11 cellular contexts compared by ENCODE assay signal in the genomic region with DNA sequence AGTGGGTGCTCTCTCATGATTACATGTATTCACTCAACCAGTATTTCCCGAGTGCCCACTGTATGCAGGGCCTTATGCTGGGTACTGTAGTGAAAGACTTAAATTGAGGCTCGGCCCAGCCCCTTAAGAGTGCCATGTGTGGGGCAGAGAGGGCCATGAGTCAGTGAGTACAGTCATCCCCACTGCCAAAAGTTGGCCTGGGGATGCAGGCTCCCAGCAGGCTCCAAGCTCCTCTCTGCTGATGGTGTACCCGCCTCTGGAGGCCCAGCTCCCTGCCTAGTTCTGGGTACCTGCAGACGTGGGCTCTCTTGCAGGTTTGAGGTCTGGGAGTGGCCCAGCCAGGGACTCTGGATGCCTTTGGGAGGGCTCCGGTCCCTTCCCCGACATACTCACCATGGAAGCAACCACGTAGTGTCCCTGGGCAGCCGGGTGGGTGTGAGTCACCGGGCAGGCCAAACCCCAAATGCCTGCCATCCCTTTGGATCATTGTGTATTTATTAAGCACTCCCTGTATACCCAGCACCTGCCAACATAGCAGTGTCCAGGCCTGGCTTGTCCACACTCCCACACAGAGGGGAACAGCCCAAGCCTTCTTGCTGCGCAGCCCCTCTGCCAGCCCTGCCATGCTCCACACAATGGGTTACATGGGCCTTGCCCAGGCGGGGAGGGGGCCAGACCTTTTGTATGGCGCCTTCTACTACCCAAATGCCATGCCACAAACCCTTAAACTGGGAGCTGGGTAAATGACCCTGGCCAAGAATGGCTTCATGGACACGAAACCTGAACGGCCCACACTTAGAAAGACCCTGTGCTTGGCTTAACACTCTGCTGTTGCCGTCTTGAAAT.
DNase-seq lines count a peak whose midpoint lies in the region; ATAC-seq and TF ChIP-seq lines count a peak whose summit lies in the region.
"Had no signal": no experiment of that assay in that cellular context is flagged by ENCODE, and none has a peak within 500 bp of the region (broad histone marks: within the 10 kb centered on the region; RNA-seq: fewer than 3 reads in every experiment).

No MANE protein-coding gene starts in this region.

- TF ChIP-seq POLR2A in thyroid gland (IDR thresholded peaks at IDR 0.05) = no peak

- no peak for DNase-seq in activated T-cell treated with anti-CD3 and anti-CD28 coated beads, Interleukin-2, amount 50 U/mL, for 24 hours
- DNase-seq in activated T-cell treated with anti-CD3 and anti-CD28 coated beads, Interleukin-2, amount 50 U/mL, for 1 hour = no peak
- DNase-seq in SK-N-MC (ENCODE audit: low read depth, low spot score) = no peak
- peak; percentile 74 for DNase-seq in fibroblast of mammary gland (ENCODE audit: low read depth)
- DNase-seq in thyroid gland = no peak
- DNase-seq in NCI-H345 treated with DMSO at 0.1 percent for 48 hours (lab: John Stamatoyannopoulos, UW; ENCODE audit: unreplicated experiment) = no peak
- DNase-seq in effector memory CD4-positive, alpha-beta T cell = no peak
- DNase-seq in mucosa of descending colon = no peak
- DNase-seq: NCI-H2081 had no signal

- H3K9me3 ChIP-seq in SK-N-MC (ENCODE audit: low read depth, low read length) (no peaks in the 10 kb centered on the region), thyroid gland (no peaks in the 10 kb centered on the region), mucosa of descending colon (no peaks in the 10 kb centered on the region)
- no peaks in the 10 kb centered on the region for H3K9me3 ChIP-seq in effector memory CD4-positive, alpha-beta T cell (ENCODE audit: control insufficient read depth, low read length)

- ATAC-seq in mucosa of descending colon = no peak

- peaks cover 40% of the 10 kb centered on the region for H3K4me1 Mint-ChIP-seq in activated T-cell treated with anti-CD3 and anti-CD28 coated beads, Interleukin-2, amount 50 U/mL, for 24 hours (ENCODE audit: low read depth)

- H3K27ac Mint-ChIP-seq in activated T-cell treated with anti-CD3 and anti-CD28 coated beads, Interleukin-2, amount 50 U/mL, for 24 hours = peak overlapping the region; percentile 29

- H3K4me3 ChIP-seq in SK-N-MC (no peak overlapping the region), fibroblast of mammary gland (ENCODE audit: control insufficient read depth, low read depth, low read length) (no peak overlapping the region), thyroid gland (replicated peaks in 1 of 3) (no peak overlapping the region), mucosa of descending colon (no peak overlapping the region)
- H3K4me3 ChIP-seq in effector memory CD4-positive, alpha-beta T cell (ENCODE audit: insufficient read depth, low read depth, low read length, poor library complexity, severe bottlenecking) = no peak overlapping the region
- H3K4me3 ChIP-seq: GM12878 had no signal

- peaks cover 31 to 53% of the 10 kb centered on the region in 2 donors for H3K4me1 ChIP-seq in thyroid gland
- H3K4me1 ChIP-seq in effector memory CD4-positive, alpha-beta T cell (ENCODE audit: control insufficient read depth, insufficient read depth, low read length, poor library complexity, severe bottlenecking) = peaks cover 10% of the 10 kb centered on the region
- peaks cover 18% of the 10 kb centered on the region for H3K4me1 ChIP-seq in mucosa of descending colon (ENCODE audit: low read depth)

- H3K27me3 Mint-ChIP-seq in activated T-cell treated with anti-CD3 and anti-CD28 coated beads, Interleukin-2, amount 50 U/mL, for 24 hours = no peaks in the 10 kb centered on the region

- H3K36me3 Mint-ChIP-seq in activated T-cell treated with anti-CD3 and anti-CD28 coated beads, Interleukin-2, amount 50 U/mL, for 24 hours (ENCODE audit: low read depth) = no peaks in the 10 kb centered on the region
- H3K36me3 Mint-ChIP-seq: naive B cell had no signal

- intact Hi-C loops in thyroid gland (cut with DNase I) (no loop called here), mucosa of descending colon (cut with DNase I, micrococcal nuclease) (no loop called here)

- H3K9me3 Mint-ChIP-seq in activated T-cell treated with anti-CD3 and anti-CD28 coated beads, Interleukin-2, amount 50 U/mL, for 24 hours = no peaks in the 10 kb centered on the region
- H3K9me3 Mint-ChIP-seq: naive B cell had no signal

- H3K4me3 Mint-ChIP-seq in activated T-cell treated with anti-CD3 and anti-CD28 coated beads, Interleukin-2, amount 50 U/mL, for 24 hours = no peak overlapping the region

- TF ChIP-seq CTCF in fibroblast of mammary gland (conservative IDR thresholded peaks at IDR 0.05; ENCODE audit: control insufficient read depth, insufficient read depth, low read depth, low read length) (no peak), thyroid gland (IDR thresholded peaks at IDR 0.05) (no peak), mucosa of descending colon (IDR thresholded peaks at IDR 0.05) (no peak)

- H3K27ac ChIP-seq in SK-N-MC (no peak overlapping the region; the same call in 1 of the 2 replicates), thyroid gland (peak overlapping the region in 2 of 3 donors; percentile 17 to 48)
- no peak overlapping the region for H3K27ac ChIP-seq in effector memory CD4-positive, alpha-beta T cell (ENCODE audit: insufficient read depth, low read length, poor library complexity, severe bottlenecking)

- WGBS in thyroid gland, 2 donors = 81 to 88% methylated on average over 11 to 12 of the region's 15 CpGs

- no peaks in the 10 kb centered on the region for H3K27me3 ChIP-seq in thyroid gland
- no peaks in the 10 kb centered on the region for H3K27me3 ChIP-seq in effector memory CD4-positive, alpha-beta T cell (replicated peaks; ENCODE audit: control insufficient read depth, insufficient read depth, low read length, poor library complexity, severe bottlenecking)

- H3K36me3 ChIP-seq in SK-N-MC (ENCODE audit: insufficient read depth, low read length) = no peaks in the 10 kb centered on the region
- no peaks in the 10 kb centered on the region for H3K36me3 ChIP-seq in thyroid gland
- H3K36me3 ChIP-seq in effector memory CD4-positive, alpha-beta T cell (ENCODE audit: control insufficient read depth, insufficient read depth, low read length) = no peaks in the 10 kb centered on the region
- H3K36me3 ChIP-seq in mucosa of descending colon (ENCODE audit: low read depth) = no peaks in the 10 kb centered on the region

- H3K9ac ChIP-seq in SK-N-MC (ENCODE audit: insufficient read length) = peak overlapping the region; percentile 22

Comparison
In these comparisons a context has a peak if more than half of its experiments do, and no peak if none do; other contexts are left out.
1. H3K27ac ChIP-seq: peak in thyroid gland (2 of 3); none in SK-N-MC (single experiment) and effector memory CD4-positive, alpha-beta T cell (single experiment).